In genomic region chr20:38321959-38322598, GRCh38 we compare ENCODE assay signal across 9 cellular contexts. TPM values are rescaled to one million over a fixed set of nuclear protein-coding genes. Genes with fewer than 3 reads are reported as not detected.
DNase-seq lines count a peak whose midpoint lies in the region; ATAC-seq, FAIRE-seq and TF ChIP-seq lines count a peak whose summit lies in the region.
"Had no signal": no experiment of that assay in that cellular context is flagged by ENCODE, and none has a peak within 500 bp of the region (broad histone marks: within the 10 kb centered on the region; RNA-seq: fewer than 3 reads in every experiment).

No MANE protein-coding gene starts in this region.

- peak; percentile 17 for FAIRE-seq in pancreas (lab: Jason Lieb, UNC)

- no peaks in the 10 kb centered on the region for H4K20me1 ChIP-seq in SK-N-SH (ENCODE audit: insufficient read depth)

- no peaks in the 10 kb centered on the region for H3F3A ChIP-seq in SK-N-SH (replicated peaks; ENCODE audit: insufficient read depth)

- H3K9me2 ChIP-seq in SK-N-SH = no peaks in the 10 kb centered on the region

- intact Hi-C loops in pancreas (cut with DNase I) = no loop called here

- CTCF ChIA-PET in SK-N-SH (lab: Yijun Ruan, JAX) = interaction anchor here (0.6 to 2.1 kb wide), 29 partner anchors 8 to 544 kb away, joined by 3 to 20 read pairs (median 4); no protein-coding TSS in a partner anchor

- H3K36me3 Mint-ChIP-seq in HFFc6 (ENCODE audit: low read depth) = no peaks in the 10 kb centered on the region
- H3K36me3 Mint-ChIP-seq in natural killer cell treated with Interleukin-12 subunit alpha and Interleukin-12 subunit beta and Interleukin-15 and Interleukin-18, amount 100 ng/mL, for 72 hours = no peaks in the 10 kb centered on the region

- H3K27ac Mint-ChIP-seq in HFFc6 = no peak overlapping the region
- no peak overlapping the region for H3K27ac Mint-ChIP-seq in natural killer cell treated with Interleukin-12 subunit alpha and Interleukin-12 subunit beta and Interleukin-15 and Interleukin-18, amount 100 ng/mL, for 72 hours

- POLR2A ChIA-PET in SK-N-SH (lab: Yijun Ruan, JAX) = no interaction called here

- H3K27me3 Mint-ChIP-seq in HFFc6 (ENCODE audit: insufficient read depth) = peaks cover 20% of the 10 kb centered on the region
- H3K27me3 Mint-ChIP-seq in natural killer cell treated with Interleukin-12 subunit alpha and Interleukin-12 subunit beta and Interleukin-15 and Interleukin-18, amount 100 ng/mL, for 72 hours = peaks cover 26 to 40% of the 10 kb centered on the region in 2 donors

- no peak overlapping the region for H3K27ac ChIP-seq in SK-N-SH (ENCODE audit: low read depth in 2 of 2, low read length in 1 of 2)
- H3K27ac ChIP-seq in pancreas = no peak overlapping the region
- H3K27ac ChIP-seq in effector memory CD4-positive, alpha-beta T cell (ENCODE audit: insufficient read depth, low read length, poor library complexity, severe bottlenecking) = no peak overlapping the region

- H3K36me3 ChIP-seq in BE2C = no peaks in the 10 kb centered on the region
- H3K36me3 ChIP-seq in SK-N-SH (replicated peaks in 1 of 2; ENCODE audit: control insufficient read depth in 1 of 2, insufficient read depth in 2 of 2, low read length in 1 of 2) = no peaks in the 10 kb centered on the region
- no peaks in the 10 kb centered on the region for H3K36me3 ChIP-seq in pancreas
- H3K36me3 ChIP-seq in effector memory CD4-positive, alpha-beta T cell (ENCODE audit: control insufficient read depth, insufficient read depth, low read length) = no peaks in the 10 kb centered on the region

- H3K4me3 ChIP-seq in BE2C (ENCODE audit: low read depth, low read length) (no peak overlapping the region), SK-N-SH (ENCODE audit: low read depth in 2 of 2, low read length in 1 of 2) (no peak overlapping the region; a peak in 1 of 4 replicates), fibroblast of the aortic adventitia (ENCODE audit: low read depth, low read length) (no peak overlapping the region), pancreas (no peak overlapping the region)
- H3K4me3 ChIP-seq in effector memory CD4-positive, alpha-beta T cell (ENCODE audit: insufficient read depth, low read depth, low read length, poor library complexity, severe bottlenecking) = no peak overlapping the region
- H3K4me3 ChIP-seq: mucosa of descending colon had no signal

- no peaks in the 10 kb centered on the region for H3K79me2 ChIP-seq in SK-N-SH (ENCODE audit: insufficient read depth)

- no peak overlapping the region for H3K4me3 Mint-ChIP-seq in HFFc6
- no peak overlapping the region for H3K4me3 Mint-ChIP-seq in natural killer cell treated with Interleukin-12 subunit alpha and Interleukin-12 subunit beta and Interleukin-15 and Interleukin-18, amount 100 ng/mL, for 72 hours

- TF ChIP-seq CTCF in BE2C (IDR thresholded peaks at IDR 0.05; ENCODE audit: low read depth, low read length) (peak; percentile 68), HFFc6 (IDR thresholded peaks at IDR 0.05) (peak; percentile 91), SK-N-SH (IDR thresholded peaks at IDR 0.05) (peak; percentile 84), fibroblast of the aortic adventitia (IDR thresholded peaks at IDR 0.05; ENCODE audit: insufficient read depth, low read length) (peak; percentile 74), pancreas (IDR thresholded peaks at IDR 0.05) (peak in 2 of 4 donors; percentile 28)

- H2AFZ ChIP-seq in SK-N-SH (ENCODE audit: low read depth) = no peak overlapping the region

- H3K4me1 Mint-ChIP-seq in HFFc6 (ENCODE audit: low read depth) = peaks cover 6% of the 10 kb centered on the region; the same call in 1 of the 2 replicates
- H3K4me1 Mint-ChIP-seq in natural killer cell treated with Interleukin-12 subunit alpha and Interleukin-12 subunit beta and Interleukin-15 and Interleukin-18, amount 100 ng/mL, for 72 hours (ENCODE audit: low read depth in 2 of 2) = no peaks in the 10 kb centered on the region

- no peak overlapping the region for H3K4me2 ChIP-seq in SK-N-SH

- no peak for TF ChIP-seq EP300 in SK-N-SH (IDR thresholded peaks at IDR 0.05; ENCODE audit: borderline replicate concordance in 1 of 2, low read depth in 1 of 2, low read length in 1 of 2)

- H3K9ac ChIP-seq in SK-N-SH = no peak overlapping the region

- H3K4me1 ChIP-seq in BE2C = no peaks in the 10 kb centered on the region
- H3K4me1 ChIP-seq in SK-N-SH (ENCODE audit: control insufficient read depth in 1 of 2, insufficient read depth in 2 of 2, low read depth in 1 of 2, low read length in 1 of 2) = no peaks in the 10 kb centered on the region
- H3K4me1 ChIP-seq in pancreas = no peaks in the 10 kb centered on the region
- no peaks in the 10 kb centered on the region for H3K4me1 ChIP-seq in effector memory CD4-positive, alpha-beta T cell (ENCODE audit: control insufficient read depth, insufficient read depth, low read length, poor library complexity, severe bottlenecking)

- peak; percentile 42 for DNase-seq in BE2C
- DNase-seq in HFFc6 = peak; percentile 58
- peak; percentile 73 for DNase-seq in SK-N-SH
- DNase-seq in fibroblast of the aortic adventitia (ENCODE audit: low read depth) = peak; percentile 83
- DNase-seq in pancreas = no peak
- DNase-seq in NCI-H128 (lab: John Stamatoyannopoulos, UW; ENCODE audit: unreplicated experiment) = no peak
- no peak for DNase-seq in natural killer cell treated with Interleukin-12 subunit alpha and Interleukin-12 subunit beta and Interleukin-15 and Interleukin-18, amount 100 ng/mL, for 72 hours (ENCODE audit: low spot score)
- no peak for DNase-seq in effector memory CD4-positive, alpha-beta T cell

- H3K9me3 Mint-ChIP-seq in HFFc6 = no peaks in the 10 kb centered on the region
- no peaks in the 10 kb centered on the region for H3K9me3 Mint-ChIP-seq in natural killer cell treated with Interleukin-12 subunit alpha and Interleukin-12 subunit beta and Interleukin-15 and Interleukin-18, amount 100 ng/mL, for 72 hours

- peak; percentile 87 for TF ChIP-seq RAD21 in SK-N-SH (IDR thresholded peaks at IDR 0.05; ENCODE audit: low read length)

- peak in 3 of 4 donors; percentile 36 to 59 (median 57) for ATAC-seq in pancreas
- ATAC-seq in natural killer cell treated with Interleukin-12 subunit alpha and Interleukin-12 subunit beta and Interleukin-15 and Interleukin-18, amount 100 ng/mL, for 72 hours = no peak
- ATAC-seq: mucosa of descending colon had no signal

- H3K27me3 ChIP-seq in BE2C = peaks cover 2% of the 10 kb centered on the region; the same call in 1 of the 2 replicates
- H3K27me3 ChIP-seq in SK-N-SH (ENCODE audit: insufficient read depth) = no peaks in the 10 kb centered on the region
- no peaks in the 10 kb centered on the region for H3K27me3 ChIP-seq in pancreas
- no peaks in the 10 kb centered on the region for H3K27me3 ChIP-seq in effector memory CD4-positive, alpha-beta T cell (replicated peaks; ENCODE audit: control insufficient read depth, insufficient read depth, low read length, poor library complexity, severe bottlenecking)

- H3K9me3 ChIP-seq in BE2C (no peaks in the 10 kb centered on the region), SK-N-SH (no peaks in the 10 kb centered on the region), pancreas (no peaks in the 10 kb centered on the region)
- H3K9me3 ChIP-seq in effector memory CD4-positive, alpha-beta T cell (ENCODE audit: control insufficient read depth, low read length) = no peaks in the 10 kb centered on the region
- H3K9me3 ChIP-seq: mucosa of descending colon had no signal

- WGBS in SK-N-SH (ENCODE audit: low lambda C conversion rate) = 2% methylated on average over 5 of the region's 5 CpGs
- 1 to 2% methylated on average over 5 of the region's 5 CpGs for WGBS in pancreas, 2 donors

TF ChIP-seq in SK-N-SH, 30 proteins besides CTCF, POLR2A, EP300 and RAD21:
- TF ChIP-seq RFX5 (IDR thresholded peaks at IDR 0.05; ENCODE audit: low read length) (no peak), MAX (IDR thresholded peaks at IDR 0.05; ENCODE audit: low read depth) (no peak), SMC3 (IDR thresholded peaks at IDR 0.05; ENCODE audit: low read depth, low read length) (peak; percentile 72)
TF ChIP-seq in SK-N-SH: peak in this region for 1.

RNA-seq across cellular contexts. Expression of gene BPI, which starts 18.1 kb away (rescaled TPM):
- not detected for polyA plus RNA-seq in BE2C (2012; ENCODE audit: insufficient read depth, insufficient read length, low read depth)
- not detected for total RNA-seq in HFFc6 (2021; fragmentation: NEBNext Ultra II Directional; extraction: Animal tissue kit (Norgen Biotek cat#: 25700))
- not detected in 2 replicates for polyA plus RNA-seq in SK-N-SH (2012; rRNA removed)
- not detected in 2 replicates for polyA plus RNA-seq in SK-N-SH (2012; cell fraction: cytosol; rRNA removed)
- 0.02 TPM in 1 of 2 replicates, not detected in the other for polyA plus RNA-seq in SK-N-SH (2012; cell fraction: nucleus; rRNA removed)
- 1.4 TPM in 1 of 2 replicates, not detected in the other for total RNA-seq in fibroblast of the aortic adventitia (ENCODE audit: low replicate concordance)
- under 1 TPM in 1 of 6 donors, not detected in 5; 0.66 TPM for total RNA-seq in pancreas
- polyA plus RNA-seq in pancreas = not detected
- total RNA-seq in natural killer cell treated with Interleukin-12 subunit alpha and Interleukin-12 subunit beta and Interleukin-15 and Interleukin-18, amount 100 ng/mL, for 72 hours = not detected

RNA-seq across cellular contexts. Expression of gene LBP, which starts 24.2 kb away (rescaled TPM):
- 0.29 TPM for polyA plus RNA-seq in BE2C (2012; ENCODE audit: insufficient read depth, insufficient read length, low read depth)
- not detected for total RNA-seq in HFFc6 (2021; fragmentation: NEBNext Ultra II Directional; extraction: Animal tissue kit (Norgen Biotek cat#: 25700))
- polyA plus RNA-seq in SK-N-SH (2012; rRNA removed) = 0.03 and 0.05 TPM in 2 replicates
- polyA plus RNA-seq in SK-N-SH (2012; cell fraction: cytosol; rRNA removed) = 0.03 and 0.04 TPM in 2 replicates
- not detected in 2 replicates for polyA plus RNA-seq in SK-N-SH (2012; cell fraction: nucleus; rRNA removed)
- total RNA-seq in fibroblast of the aortic adventitia (ENCODE audit: low replicate concordance) = not detected in 2 replicates
- total RNA-seq in pancreas = 1 to 10 TPM in 2 of 6 donors, under 1 TPM in 2, not detected in 2; 0.16 to 1.9 (median 0.68) TPM
- under 1 TPM in 1 of 2 donors, not detected in 1; 0.30 TPM for polyA plus RNA-seq in pancreas
- not detected for total RNA-seq in natural killer cell treated with Interleukin-12 subunit alpha and Interleukin-12 subunit beta and Interleukin-15 and Interleukin-18, amount 100 ng/mL, for 72 hours

Comparison
In these comparisons a context has a peak if more than half of its experiments do, and no peak if none do; other contexts are left out.
1. DNase-seq: peak in BE2C (single experiment), HFFc6 (single experiment), SK-N-SH (single experiment) and fibroblast of the aortic adventitia (single experiment); none in pancreas (0 of 6), NCI-H128 (single experiment), natural killer cell treated with Interleukin-12 subunit alpha and Interleukin-12 subunit beta and Interleukin-15 and Interleukin-18, amount 100 ng/mL, for 72 hours (single experiment) and effector memory CD4-positive, alpha-beta T cell (0 of 3).
2. ATAC-seq: peak in pancreas (3 of 4); none in natural killer cell treated with Interleukin-12 subunit alpha and Interleukin-12 subunit beta and Interleukin-15 and Interleukin-18, amount 100 ng/mL, for 72 hours (0 of 2).